20 cellular contexts compared by ENCODE assay signal in the genomic region with DNA sequence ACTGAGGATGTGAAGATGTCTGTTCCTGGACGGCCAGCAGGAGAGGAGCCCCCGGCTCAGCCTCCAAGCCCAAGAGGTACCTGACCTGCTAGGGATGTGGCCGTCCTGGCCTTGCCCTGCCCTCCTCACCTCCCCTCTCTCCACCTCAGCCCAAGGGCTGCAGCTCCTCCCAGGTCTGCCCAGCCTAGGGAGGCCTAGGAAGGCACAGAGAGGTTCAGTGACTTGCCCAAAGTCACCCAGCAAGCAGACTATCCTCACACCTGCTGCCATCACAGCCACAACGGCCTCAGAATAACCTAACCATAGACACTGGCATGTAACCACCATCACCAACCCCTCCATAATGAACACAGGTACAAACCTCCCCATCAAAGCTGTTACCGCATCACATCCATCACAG. TPM values are rescaled to one million over a fixed set of nuclear protein-coding genes. Genes with fewer than 3 reads are reported as not detected.
DNase-seq lines count a peak whose midpoint lies in the region; ATAC-seq, FAIRE-seq and TF ChIP-seq lines count a peak whose summit lies in the region.
"Had no signal": no experiment of that assay in that cellular context is flagged by ENCODE, and none has a peak within 500 bp of the region (broad histone marks: within the 10 kb centered on the region; RNA-seq: fewer than 3 reads in every experiment).

No MANE protein-coding gene starts in this region.

- no peak overlapping the region for H3K4me3 ChIP-seq in HepG2 (replicated peaks in 1 of 3; ENCODE audit: insufficient read depth in 1 of 3, low read depth in 2 of 3, low read length in 3 of 3)
- no peak overlapping the region for H3K4me3 ChIP-seq in right lobe of liver
- H3K4me3 ChIP-seq: BLaER1 had no signal

- in situ Hi-C loops in HepG2 (cut with HindIII; ENCODE audit: extremely low pct_ligation_motif_present, low pct_unique_long_range_greater_than_20kb): loop anchor here (5.0 to 10.0 kb wide), 3 partner anchors 189 to 536 kb away; no protein-coding TSS in a partner anchor

- BruUV-seq in HepG2 (replicated peaks; lab: Mats Ljungman, UMichigan): no TSS peak

- H3K4me1 Mint-ChIP-seq in memory B cell: peaks cover 6% of the 10 kb centered on the region
- H3K4me1 Mint-ChIP-seq in stimulated activated naive B cell treated with anti-CD40 and anti-IgM and Interleukin-4, amounts not matched to agents 10 μg/mL and 1 μg/mL and 100 μg/mL, for 72 hours: peaks cover 0 to 4% of the 10 kb centered on the region in 2 donors
- H3K4me1 Mint-ChIP-seq: CD4-positive, CD25-positive, alpha-beta regulatory T cell had no signal

- H3K27ac Mint-ChIP-seq in memory B cell: peak overlapping the region; percentile 54
- peak overlapping the region; percentile 80 for H3K27ac Mint-ChIP-seq in stimulated activated naive B cell treated with anti-CD40 and anti-IgM and Interleukin-4, amounts not matched to agents 10 μg/mL and 1 μg/mL and 100 μg/mL, for 72 hours
- H3K27ac Mint-ChIP-seq: CD4-positive, CD25-positive, alpha-beta regulatory T cell; CD8-positive, alpha-beta T cell had no signal

- no peak overlapping the region for H3K9ac ChIP-seq in HepG2 (ENCODE audit: insufficient read depth, low read depth, low read length)
- H3K9ac ChIP-seq: BLaER1 had no signal

- peaks cover 0 to 3% of the 10 kb centered on the region in 2 experiments; a peak in 2 of 5 replicates for H3K27me3 ChIP-seq in HepG2 (ENCODE audit: control insufficient read depth in 1 of 2, insufficient read depth in 2 of 2, low read length in 2 of 2)
- no peaks in the 10 kb centered on the region for H3K27me3 ChIP-seq in right lobe of liver
- H3K27me3 ChIP-seq: BLaER1 had no signal

- H3K36me3 ChIP-seq in HepG2 (replicated peaks in 1 of 2; ENCODE audit: control insufficient read depth in 1 of 2, insufficient read depth in 2 of 2, low read length in 2 of 2) (no peaks in the 10 kb centered on the region), right lobe of liver (no peaks in the 10 kb centered on the region)

- no peak overlapping the region for H2AFZ ChIP-seq in HepG2 (ENCODE audit: low read length)

- no peaks in the 10 kb centered on the region for H3K9me3 ChIP-seq in HepG2 (ENCODE audit: low read length)
- no peaks in the 10 kb centered on the region for H3K9me3 ChIP-seq in right lobe of liver
- H3K9me3 ChIP-seq: BLaER1, Caco-2 had no signal

- no peak overlapping the region for H3K4me2 ChIP-seq in HepG2 (ENCODE audit: low read depth, low read length)
- H3K4me2 ChIP-seq: BLaER1 had no signal

- TF ChIP-seq CTCF in HepG2 (CRISPR knock-in tag; IDR thresholded peaks at IDR 0.05) (no peak), right lobe of liver (IDR thresholded peaks at IDR 0.05) (no peak)

- no peak overlapping the region for H3K4me3 Mint-ChIP-seq in memory B cell
- H3K4me3 Mint-ChIP-seq in stimulated activated naive B cell treated with anti-CD40 and anti-IgM and Interleukin-4, amounts not matched to agents 10 μg/mL and 1 μg/mL and 100 μg/mL, for 72 hours: no peak overlapping the region
- H3K4me3 Mint-ChIP-seq: CD4-positive, CD25-positive, alpha-beta regulatory T cell; CD8-positive, alpha-beta T cell had no signal

- H3K79me2 ChIP-seq in HepG2 (ENCODE audit: insufficient read depth, low read length): no peaks in the 10 kb centered on the region

- CTCF ChIA-PET in HepG2 (lab: Yijun Ruan, JAX; ENCODE audit: low intra/inter-chr PET ratio, low total read pairs): no interaction called here

- intact Hi-C loops in HepG2 (cut with micrococcal nuclease; ENCODE audit: unreplicated experiment): no loop called here
- intact Hi-C loops in right lobe of liver (cut with DNase I): loop anchor here (5.0 kb wide), 2 partner anchors 184 to 189 kb away; no protein-coding TSS in a partner anchor

- H3K27me3 Mint-ChIP-seq in memory B cell: no peaks in the 10 kb centered on the region
- H3K27me3 Mint-ChIP-seq in stimulated activated naive B cell treated with anti-CD40 and anti-IgM and Interleukin-4, amounts not matched to agents 10 μg/mL and 1 μg/mL and 100 μg/mL, for 72 hours: no peaks in the 10 kb centered on the region
- H3K27me3 Mint-ChIP-seq: CD4-positive, CD25-positive, alpha-beta regulatory T cell had no signal

- no peak overlapping the region for H3K27ac ChIP-seq in HepG2 (ENCODE audit: extremely low read length, insufficient read depth, low read length)
- no peak overlapping the region for H3K27ac ChIP-seq in right lobe of liver
- H3K27ac ChIP-seq: BLaER1, C4-2B had no signal

- TF ChIP-seq RAD21 in HepG2 (CRISPR knock-in tag; IDR thresholded peaks at IDR 0.05): no peak

- WGBS in HepG2 (ENCODE audit: low lambda C conversion rate): 50% methylated on average over 2 of the region's 5 CpGs
- 90% methylated on average over 3 of the region's 5 CpGs for WGBS in right lobe of liver (ENCODE audit: insufficient coverage, low coverage, low lambda C conversion rate, missing lambda C conversion rate)

- no peaks in the 10 kb centered on the region for H4K20me1 ChIP-seq in HepG2 (ENCODE audit: insufficient read depth, low read length)
- H4K20me1 ChIP-seq: BLaER1 had no signal

- no peak for ATAC-seq in HepG2
- ATAC-seq in right lobe of liver: no peak
- ATAC-seq in memory B cell (ENCODE audit: low read depth): no peak
- no peak for ATAC-seq in stimulated activated naive B cell treated with anti-CD40 and anti-IgM and Interleukin-4, amounts not matched to agents 10 μg/mL and 1 μg/mL and 100 μg/mL, for 72 hours (replicated peaks)
- no peak for ATAC-seq in HG03469 (IDR thresholded peaks at IDR 0.05; ENCODE audit: unreplicated experiment)
- ATAC-seq: CD8-positive, alpha-beta T cell had no signal

- TF ChIP-seq EP300 in HepG2 (IDR thresholded peaks at IDR 0.05; ENCODE audit: low read depth in 2 of 2, low read length in 2 of 2) (no peak), HepG2 (CRISPR knock-in tag; IDR thresholded peaks at IDR 0.05; ENCODE audit: borderline replicate concordance) (no peak)

- TF ChIP-seq POLR2A in HepG2 (IDR thresholded peaks at IDR 0.05; ENCODE audit: insufficient read depth in 1 of 2, low read depth in 2 of 2, low read length in 2 of 2) (no peak), right lobe of liver (IDR thresholded peaks at IDR 0.05) (no peak)

- no peaks in the 10 kb centered on the region for H3K9me3 Mint-ChIP-seq in memory B cell
- no peaks in the 10 kb centered on the region for H3K9me3 Mint-ChIP-seq in stimulated activated naive B cell treated with anti-CD40 and anti-IgM and Interleukin-4, amounts not matched to agents 10 μg/mL and 1 μg/mL and 100 μg/mL, for 72 hours
- H3K9me3 Mint-ChIP-seq: CD8-positive, alpha-beta T cell had no signal

- H3K36me3 Mint-ChIP-seq in memory B cell: peaks cover 54% of the 10 kb centered on the region
- H3K36me3 Mint-ChIP-seq in stimulated activated naive B cell treated with anti-CD40 and anti-IgM and Interleukin-4, amounts not matched to agents 10 μg/mL and 1 μg/mL and 100 μg/mL, for 72 hours: peaks cover 63 to 86% of the 10 kb centered on the region in 2 donors
- H3K36me3 Mint-ChIP-seq: CD4-positive, CD25-positive, alpha-beta regulatory T cell; CD8-positive, alpha-beta T cell had no signal

- POLR2A ChIA-PET in HepG2 (lab: Yijun Ruan, JAX): no interaction called here

- no peak for FAIRE-seq in HepG2 (lab: Jason Lieb, UNC)
- FAIRE-seq: G401.6, GM12892, H54 had no signal

- H3K4me1 ChIP-seq in HepG2 (ENCODE audit: insufficient read depth, low read length) (no peaks in the 10 kb centered on the region), right lobe of liver (no peaks in the 10 kb centered on the region)
- H3K4me1 ChIP-seq: Caco-2 had no signal

- no peak for DNase-seq in HepG2 (ENCODE audit: low spot score)
- DNase-seq in right lobe of liver: no peak
- no peak for DNase-seq in memory B cell (ENCODE audit: low spot score in 2 of 2)
- DNase-seq in stimulated activated naive B cell treated with anti-CD40 and anti-IgM and Interleukin-4, amounts not matched to agents 10 μg/mL and 1 μg/mL and 100 μg/mL, for 72 hours: no peak
- no peak for DNase-seq in stimulated activated CD4-positive, alpha-beta T cell treated with anti-CD3 and anti-CD28 coated beads, Interleukin-15, amount 100 ng/mL, for 24 hours
- DNase-seq: CD4-positive, CD25-positive, alpha-beta regulatory T cell; CD8-positive, alpha-beta T cell; DMS153; DND-41; GOT3; HCEC 1CT had no signal

TF ChIP-seq in HepG2, 621 proteins besides CTCF, POLR2A, EP300 and RAD21 (continues in another document):
- TF ChIP-seq ZFP36 (IDR thresholded peaks at IDR 0.05; ENCODE audit: borderline replicate concordance, low read depth, low read length, partially characterized antibody) (no peak), PTBP1 (IDR thresholded peaks at IDR 0.05; ENCODE audit: low read depth, low read length, poor library complexity, severe bottlenecking) (no peak), NCOA5 (CRISPR knock-in tag; IDR thresholded peaks at IDR 0.05) (no peak)

RNA-seq across cellular contexts. Expression of a gene that starts 38.7 kb away (rescaled TPM):
- total RNA-seq in HepG2 (2016; rRNA removed; fragmentation: Illumina TruSeq; extraction: Trizol): not detected in 2 replicates
- total RNA-seq in HepG2 (2016; cell fraction: cytosol; rRNA removed; fragmentation: Illumina TruSeq; extraction: Trizol; ENCODE audit: low read depth): not detected in 2 replicates
- not detected in 2 replicates for total RNA-seq in HepG2 (2016; cell fraction: insoluble cytoplasmic fraction; rRNA removed; fragmentation: Illumina TruSeq; extraction: Trizol)
- total RNA-seq in HepG2 (2016; cell fraction: membrane; rRNA removed; fragmentation: Illumina TruSeq; extraction: Trizol): not detected in 2 replicates
- total RNA-seq in HepG2 (2016; cell fraction: nucleus; rRNA removed; fragmentation: Illumina TruSeq; extraction: Trizol): not detected in 2 replicates
- not detected in 2 replicates for polyA plus RNA-seq in HepG2 (2011; rRNA removed)
- not detected in 2 replicates for polyA plus RNA-seq in HepG2 (2011; cell fraction: cytosol; rRNA removed)
- polyA plus RNA-seq in HepG2 (2011; cell fraction: nucleus; rRNA removed): not detected in 2 replicates
- not detected in 2 replicates for polyA plus RNA-seq in HepG2 (2012)
- polyA plus RNA-seq in HepG2 (2016; cell fraction: cytosol; fragmentation: Illumina TruSeq; extraction: Trizol; ENCODE audit: low read depth): not detected in 2 replicates
- not detected in 2 replicates for polyA plus RNA-seq in HepG2 (2016; cell fraction: insoluble cytoplasmic fraction; fragmentation: Illumina TruSeq; extraction: Trizol; ENCODE audit: low read depth)
- not detected in 2 replicates for polyA plus RNA-seq in HepG2 (2016; cell fraction: membrane; fragmentation: Illumina TruSeq; extraction: Trizol; ENCODE audit: low read depth)
- not detected in 2 replicates for polyA plus RNA-seq in HepG2 (2016; cell fraction: nucleus; fragmentation: Illumina TruSeq; extraction: Trizol; ENCODE audit: insufficient read depth, low read depth)
- not detected in 2 replicates for polyA minus RNA-seq in HepG2 (2011; rRNA and poly(A)+ RNA removed; ENCODE audit: low replicate concordance)
- not detected in 2 replicates for polyA minus RNA-seq in HepG2 (2011; cell fraction: cytosol; rRNA and poly(A)+ RNA removed)
- not detected in 2 replicates for polyA minus RNA-seq in HepG2 (2011; cell fraction: nucleus; rRNA and poly(A)+ RNA removed)
- total RNA-seq in right lobe of liver: not detected
- total RNA-seq: A172; A673; Caco-2; CD4-positive, CD25-positive, alpha-beta regulatory T cell; CD8-positive, alpha-beta T cell had no signal
- polyA plus RNA-seq: CD4-positive, CD25-positive, alpha-beta regulatory T cell had no signal
